In genomic region chr10:117174439-117175214, GRCh38 we compare ENCODE assay signal across 1 cellular context.
TF ChIP-seq lines count a peak whose summit lies in the region.

No MANE protein-coding gene starts in this region.

TF ChIP-seq in H1, 55 proteins besides CTCF, POLR2A, EP300 and RAD21 (continued from another document):
- peak; percentile 16 for TF ChIP-seq TAF7 (optimal IDR thresholded peaks at IDR 0.05; ENCODE audit: borderline replicate concordance, low read depth, low read length)
- peak; percentile 84 for TF ChIP-seq EGR1 (IDR thresholded peaks at IDR 0.05; ENCODE audit: borderline replicate concordance, low read depth, low read length)
- TF ChIP-seq RBBP5 (IDR thresholded peaks at IDR 0.05; ENCODE audit: borderline replicate concordance, low read depth, low read length) = 0 out of 2 replicates have a peak, but pooled peaks have one; percentile 32
- TF ChIP-seq KDM1A (IDR thresholded peaks at IDR 0.05; ENCODE audit: borderline replicate concordance, low read length) = no peak
